ENCODE assay signal across 1 cellular context in the genomic region with DNA sequence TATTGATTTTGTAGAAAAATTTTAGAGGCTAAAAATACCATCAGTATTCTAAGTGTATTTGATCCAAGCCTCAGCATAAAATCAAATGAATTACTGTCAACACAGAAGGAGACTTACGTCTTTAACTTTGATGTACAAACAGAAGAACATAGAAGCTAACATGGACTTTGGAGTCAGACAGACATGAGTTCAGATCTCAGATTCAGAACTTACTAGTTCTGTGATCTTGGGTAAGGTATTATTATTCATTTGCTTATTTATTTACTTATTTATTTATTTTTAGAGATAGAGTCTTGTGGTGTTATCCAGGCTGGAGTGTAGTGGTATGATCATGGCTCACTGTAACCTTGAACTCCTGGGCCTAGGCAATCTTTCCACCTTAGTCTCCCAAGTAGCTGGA.
A peak's percentile ranks its signal among the peaks of the same experiment; 100 is the strongest.
TF ChIP-seq lines count a peak whose summit lies in the region.

No MANE protein-coding gene starts in this region.

TF ChIP-seq in K562, 482 proteins besides CTCF, POLR2A, EP300 and RAD21:
- no peak for TF ChIP-seq NR2C2 (CRISPR knock-in tag; IDR thresholded peaks at IDR 0.05)
- TF ChIP-seq NR2C2 (tag; IDR thresholded peaks at IDR 0.05), result 0 out of 2 replicates have a peak, but pooled peaks have one; percentile 4
- TF ChIP-seq, protein P1, sequence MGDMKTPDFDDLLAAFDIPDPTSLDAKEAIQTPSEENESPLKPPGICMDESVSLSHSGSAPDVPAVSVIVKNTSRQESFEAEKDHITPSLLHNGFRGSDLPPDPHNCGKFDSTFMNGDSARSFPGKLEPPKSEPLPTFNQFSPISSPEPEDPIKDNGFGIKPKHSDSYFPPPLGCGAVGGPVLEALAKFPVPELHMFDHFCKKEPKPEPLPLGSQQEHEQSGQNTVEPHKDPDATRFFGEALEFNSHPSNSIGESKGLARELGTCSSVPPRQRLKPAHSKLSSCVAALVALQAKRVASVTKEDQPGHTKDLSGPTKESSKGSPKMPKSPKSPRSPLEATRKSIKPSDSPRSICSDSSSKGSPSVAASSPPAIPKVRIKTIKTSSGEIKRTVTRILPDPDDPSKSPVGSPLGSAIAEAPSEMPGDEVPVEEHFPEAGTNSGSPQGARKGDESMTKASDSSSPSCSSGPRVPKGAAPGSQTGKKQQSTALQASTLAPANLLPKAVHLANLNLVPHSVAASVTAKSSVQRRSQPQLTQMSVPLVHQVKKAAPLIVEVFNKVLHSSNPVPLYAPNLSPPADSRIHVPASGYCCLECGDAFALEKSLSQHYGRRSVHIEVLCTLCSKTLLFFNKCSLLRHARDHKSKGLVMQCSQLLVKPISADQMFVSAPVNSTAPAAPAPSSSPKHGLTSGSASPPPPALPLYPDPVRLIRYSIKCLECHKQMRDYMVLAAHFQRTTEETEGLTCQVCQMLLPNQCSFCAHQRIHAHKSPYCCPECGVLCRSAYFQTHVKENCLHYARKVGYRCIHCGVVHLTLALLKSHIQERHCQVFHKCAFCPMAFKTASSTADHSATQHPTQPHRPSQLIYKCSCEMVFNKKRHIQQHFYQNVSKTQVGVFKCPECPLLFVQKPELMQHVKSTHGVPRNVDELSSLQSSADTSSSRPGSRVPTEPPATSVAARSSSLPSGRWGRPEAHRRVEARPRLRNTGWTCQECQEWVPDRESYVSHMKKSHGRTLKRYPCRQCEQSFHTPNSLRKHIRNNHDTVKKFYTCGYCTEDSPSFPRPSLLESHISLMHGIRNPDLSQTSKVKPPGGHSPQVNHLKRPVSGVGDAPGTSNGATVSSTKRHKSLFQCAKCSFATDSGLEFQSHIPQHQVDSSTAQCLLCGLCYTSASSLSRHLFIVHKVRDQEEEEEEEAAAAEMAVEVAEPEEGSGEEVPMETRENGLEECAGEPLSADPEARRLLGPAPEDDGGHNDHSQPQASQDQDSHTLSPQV (IDR thresholded peaks at IDR 0.05), result no peak
- TF ChIP-seq ILK (tag; IDR thresholded peaks at IDR 0.05; ENCODE audit: borderline replicate concordance, low read depth), result no peak
- TF ChIP-seq, protein P2, sequence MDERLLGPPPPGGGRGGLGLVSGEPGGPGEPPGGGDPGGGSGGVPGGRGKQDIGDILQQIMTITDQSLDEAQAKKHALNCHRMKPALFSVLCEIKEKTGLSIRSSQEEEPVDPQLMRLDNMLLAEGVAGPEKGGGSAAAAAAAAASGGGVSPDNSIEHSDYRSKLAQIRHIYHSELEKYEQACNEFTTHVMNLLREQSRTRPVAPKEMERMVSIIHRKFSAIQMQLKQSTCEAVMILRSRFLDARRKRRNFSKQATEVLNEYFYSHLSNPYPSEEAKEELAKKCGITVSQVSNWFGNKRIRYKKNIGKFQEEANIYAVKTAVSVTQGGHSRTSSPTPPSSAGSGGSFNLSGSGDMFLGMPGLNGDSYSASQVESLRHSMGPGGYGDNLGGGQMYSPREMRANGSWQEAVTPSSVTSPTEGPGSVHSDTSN (CRISPR knock-in tag; IDR thresholded peaks at IDR 0.05; ENCODE audit: low read depth), result no peak
- TF ChIP-seq, protein P2 (tag; conservative IDR thresholded peaks at IDR 0.05; ENCODE audit: low read depth), result 0 out of 2 replicates have a peak, but pooled peaks have one; percentile 1
- TF ChIP-seq NONO (IDR thresholded peaks at IDR 0.05; ENCODE audit: low read depth in 2 of 2, low read length in 1 of 2), result no peak
- 0 out of 2 replicates have a peak, but pooled peaks have one; percentile 2 for TF ChIP-seq BACH1 (tag; IDR thresholded peaks at IDR 0.05)
- TF ChIP-seq TAF9B (IDR thresholded peaks at IDR 0.05; ENCODE audit: partially characterized antibody), result peak; percentile 22
- no peak for TF ChIP-seq TEAD1 (CRISPR knock-in tag; IDR thresholded peaks at IDR 0.05)
- TF ChIP-seq, protein P3, sequence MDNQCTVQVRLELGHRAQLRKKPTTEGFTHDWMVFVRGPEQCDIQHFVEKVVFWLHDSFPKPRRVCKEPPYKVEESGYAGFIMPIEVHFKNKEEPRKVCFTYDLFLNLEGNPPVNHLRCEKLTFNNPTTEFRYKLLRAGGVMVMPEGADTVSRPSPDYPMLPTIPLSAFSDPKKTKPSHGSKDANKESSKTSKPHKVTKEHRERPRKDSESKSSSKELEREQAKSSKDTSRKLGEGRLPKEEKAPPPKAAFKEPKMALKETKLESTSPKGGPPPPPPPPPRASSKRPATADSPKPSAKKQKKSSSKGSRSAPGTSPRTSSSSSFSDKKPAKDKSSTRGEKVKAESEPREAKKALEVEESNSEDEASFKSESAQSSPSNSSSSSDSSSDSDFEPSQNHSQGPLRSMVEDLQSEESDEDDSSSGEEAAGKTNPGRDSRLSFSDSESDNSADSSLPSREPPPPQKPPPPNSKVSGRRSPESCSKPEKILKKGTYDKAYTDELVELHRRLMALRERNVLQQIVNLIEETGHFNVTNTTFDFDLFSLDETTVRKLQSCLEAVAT (IDR thresholded peaks at IDR 0.05), result 0 out of 4 replicates have a peak, but pooled peaks of 1 of the 2 experiments have one; percentile 24
- TF ChIP-seq SNIP1 (IDR thresholded peaks at IDR 0.05; ENCODE audit: low read depth), result no peak
- TF ChIP-seq EP400 (IDR thresholded peaks at IDR 0.05), result peak; percentile 16; the same call in 1 of the 2 replicates
- TF ChIP-seq POLR2G (IDR thresholded peaks at IDR 0.05; ENCODE audit: low read depth, low read length), result no peak
- TF ChIP-seq, protein P4, sequence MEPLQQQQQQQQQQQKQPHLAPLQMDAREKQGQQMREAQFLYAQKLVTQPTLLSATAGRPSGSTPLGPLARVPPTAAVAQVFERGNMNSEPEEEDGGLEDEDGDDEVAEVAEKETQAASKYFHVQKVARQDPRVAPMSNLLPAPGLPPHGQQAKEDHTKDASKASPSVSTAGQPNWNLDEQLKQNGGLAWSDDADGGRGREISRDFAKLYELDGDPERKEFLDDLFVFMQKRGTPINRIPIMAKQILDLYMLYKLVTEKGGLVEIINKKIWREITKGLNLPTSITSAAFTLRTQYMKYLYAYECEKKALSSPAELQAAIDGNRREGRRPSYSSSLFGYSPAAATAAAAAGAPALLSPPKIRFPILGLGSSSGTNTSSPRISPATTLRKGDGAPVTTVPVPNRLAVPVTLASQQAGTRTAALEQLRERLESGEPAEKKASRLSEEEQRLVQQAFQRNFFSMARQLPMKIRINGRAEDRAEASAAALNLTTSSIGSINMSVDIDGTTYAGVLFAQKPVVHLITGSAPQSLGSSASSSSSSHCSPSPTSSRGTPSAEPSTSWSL (CRISPR knock-in tag; IDR thresholded peaks at IDR 0.05; ENCODE audit: borderline replicate concordance), result no peak
- TF ChIP-seq BRD9 (IDR thresholded peaks at IDR 0.05; ENCODE audit: low read depth, partially characterized antibody), result peak; percentile 3
- no peak for TF ChIP-seq MYNN (IDR thresholded peaks at IDR 0.05)
- TF ChIP-seq MYNN (CRISPR knock-in tag; IDR thresholded peaks at IDR 0.05), result no peak
- TF ChIP-seq TRIM24 (IDR thresholded peaks at IDR 0.05), result no peak
